In genomic region chrX:39773150-39773549, GRCh38 we compare ENCODE assay signal across 18 cellular contexts.
DNase-seq lines count a peak whose midpoint lies in the region; ATAC-seq, FAIRE-seq and TF ChIP-seq lines count a peak whose summit lies in the region.
"Had no signal": no experiment of that assay in that cellular context is flagged by ENCODE, and none has a peak within 500 bp of the region (broad histone marks: within the 10 kb centered on the region; RNA-seq: fewer than 3 reads in every experiment).

No MANE protein-coding gene starts in this region.

- POLR2A ChIA-PET in A549 (lab: Yijun Ruan, JAX), result no interaction called here
- POLR2A ChIA-PET in CD4-positive, alpha-beta T cell (lab: Charles Lee), result interaction anchor here (0.8 to 2.0 kb wide), 7 partner anchors 42 to 402 kb away, joined by 3 to 8 read pairs (median 3); partner anchors contain the start of gene BCOR

- DNase-seq in A549 (ENCODE audit: low read depth in 1 of 2, low spot score in 1 of 2) (no peak), NT2/D1 (ENCODE audit: low read depth, low spot score) (no peak), KG1 (lab: John Stamatoyannopoulos, UW) (no peak), GF-D8 (lab: John Stamatoyannopoulos, UW) (no peak), substantia nigra (lab: John Stamatoyannopoulos, UW) (no peak)
- no peak for DNase-seq in CD4-positive, alpha-beta T cell
- DNase-seq: C1 segment of cervical spinal cord; GOT3; KBM-7; NCI-H1436; NCI-H510A treated with DMSO at 0.1 percent for 48 hours; RPMI8226; stimulated activated naive B cell treated with anti-CD40 and anti-IgM and Interleukin-4, amounts not matched to agents 10 μg/mL and 1 μg/mL and 100 μg/mL, for 72 hours had no signal

- H3K9ac ChIP-seq in NT2/D1 (ENCODE audit: insufficient read length, low read depth), result peak overlapping the region; percentile 50

- 72% methylated on average over 3 of the region's 3 CpGs for WGBS in A549 (ENCODE audit: missing lambda C conversion rate)

- no peaks in the 10 kb centered on the region for H3K9me3 Mint-ChIP-seq in CD4-positive, alpha-beta T cell
- H3K9me3 Mint-ChIP-seq: dendritic cell treated with granulocyte-macrophage colony-stimulating factor and Interleukin-4, amounts not matched to agents 40 ng/mL and 50 ng/mL, for 4 days had no signal

- peak overlapping the region; percentile 99 for H3K27ac Mint-ChIP-seq in CD4-positive, alpha-beta T cell
- H3K27ac Mint-ChIP-seq: stimulated activated naive B cell treated with anti-CD40 and anti-IgM and Interleukin-4, amounts not matched to agents 10 μg/mL and 1 μg/mL and 100 μg/mL, for 72 hours had no signal

- peaks cover 9% of the 10 kb centered on the region for H3K36me3 Mint-ChIP-seq in CD4-positive, alpha-beta T cell (ENCODE audit: low read depth)
- H3K36me3 Mint-ChIP-seq: stimulated activated naive B cell treated with anti-CD40 and anti-IgM and Interleukin-4, amounts not matched to agents 10 μg/mL and 1 μg/mL and 100 μg/mL, for 72 hours had no signal

- H3K4me3 Mint-ChIP-seq in CD4-positive, alpha-beta T cell, result peak overlapping the region; percentile 57
- H3K4me3 Mint-ChIP-seq: dendritic cell treated with granulocyte-macrophage colony-stimulating factor and Interleukin-4, amounts not matched to agents 40 ng/mL and 50 ng/mL, for 4 days; stimulated activated naive B cell treated with anti-CD40 and anti-IgM and Interleukin-4, amounts not matched to agents 10 μg/mL and 1 μg/mL and 100 μg/mL, for 72 hours had no signal

- TF ChIP-seq CTCF in A549 (IDR thresholded peaks at IDR 0.05), result no peak
- no peak for TF ChIP-seq CTCF in CD4-positive, alpha-beta T cell (IDR thresholded peaks at IDR 0.05)

- H3K4me1 ChIP-seq in A549, result peaks cover 29% of the 10 kb centered on the region
- peaks cover 4% of the 10 kb centered on the region for H3K4me1 ChIP-seq in NT2/D1 (ENCODE audit: insufficient read depth, insufficient read length)
- H3K4me1 ChIP-seq: vagina had no signal

- no peaks in the 10 kb centered on the region for H3K27me3 Mint-ChIP-seq in CD4-positive, alpha-beta T cell
- H3K27me3 Mint-ChIP-seq: dendritic cell treated with granulocyte-macrophage colony-stimulating factor and Interleukin-4, amounts not matched to agents 40 ng/mL and 50 ng/mL, for 4 days had no signal

- intact Hi-C loops in CD4-positive, alpha-beta T cell (cut with DNase I, micrococcal nuclease), result loop anchor here in 1 of 2 experiments (5.0 kb wide), 1 partner anchor 84 kb away; no protein-coding TSS in a partner anchor

- H3K27ac ChIP-seq in A549 (0 out of 6 replicates have a peak overlapping the region, but pooled peaks of 1 of the 2 experiments have one; percentile 67), substantia nigra (ENCODE audit: low read depth, low read length, poor library complexity, severe bottlenecking) (no peak overlapping the region)
- no peak overlapping the region for H3K27ac ChIP-seq in CD4-positive, alpha-beta T cell (ENCODE audit: low read depth, low read length)
- H3K27ac ChIP-seq: vagina had no signal

- H3K4me1 Mint-ChIP-seq in CD4-positive, alpha-beta T cell (ENCODE audit: low read depth), result peaks cover 58% of the 10 kb centered on the region

- H3K4me3 ChIP-seq in A549 (no peak overlapping the region), NT2/D1 (ENCODE audit: insufficient read length, low read depth) (no peak overlapping the region)
- H3K4me3 ChIP-seq: lung, vagina had no signal

- no peaks in the 10 kb centered on the region for H3K36me3 ChIP-seq in NT2/D1 (ENCODE audit: insufficient read depth, insufficient read length, low read length)
- H3K36me3 ChIP-seq: vagina had no signal

- TF ChIP-seq RAD21 in A549 (conservative IDR thresholded peaks at IDR 0.05 in 1 of 2, IDR thresholded peaks at IDR 0.05 in 1 of 2), result no peak

- no peak for ATAC-seq in A549
- no peak for ATAC-seq in CD4-positive, alpha-beta T cell (ENCODE audit: poor library complexity)
- ATAC-seq in GM19452 (IDR thresholded peaks at IDR 0.05; ENCODE audit: unreplicated experiment), result no peak

- no peak for TF ChIP-seq POLR2A in A549 (IDR thresholded peaks at IDR 0.05; ENCODE audit: low read length)

- FAIRE-seq in A549 (lab: Jason Lieb, UNC), result no peak
- peak; percentile 94 for FAIRE-seq in colon (lab: Jason Lieb, UNC)

- CTCF ChIA-PET in A549 (lab: Yijun Ruan, JAX), result no interaction called here
- CTCF ChIA-PET in CD4-positive, alpha-beta T cell (lab: Charles Lee), result no interaction called here

- no peaks in the 10 kb centered on the region for H3K27me3 ChIP-seq in CD4-positive, alpha-beta T cell (ENCODE audit: control insufficient read depth, insufficient read depth, low read length)
- no peaks in the 10 kb centered on the region for H3K27me3 ChIP-seq in NT2/D1 (ENCODE audit: insufficient read depth, insufficient read length)
- H3K27me3 ChIP-seq: vagina had no signal

- no peaks in the 10 kb centered on the region for H3K9me3 ChIP-seq in A549
- H3K9me3 ChIP-seq in CD4-positive, alpha-beta T cell (ENCODE audit: control insufficient read depth, low read length), result no peaks in the 10 kb centered on the region
- no peaks in the 10 kb centered on the region; the same call in 1 of the 2 replicates for H3K9me3 ChIP-seq in NT2/D1 (ENCODE audit: insufficient read depth, low read length)
- H3K9me3 ChIP-seq: vagina had no signal

- no peak for TF ChIP-seq EP300 in A549 (IDR thresholded peaks at IDR 0.05)

- H3K4me2 ChIP-seq in A549, result peak overlapping the region; percentile 46; the same call in 2 of the 3 replicates

TF ChIP-seq in A549, 52 proteins besides CTCF, POLR2A, EP300 and RAD21:
- TF ChIP-seq MAFK (IDR thresholded peaks at IDR 0.05; ENCODE audit: partially characterized antibody) (no peak), NPAS2 (CRISPR knock-in tag; IDR thresholded peaks at IDR 0.05; ENCODE audit: borderline replicate concordance) (no peak), ZFP36 (IDR thresholded peaks at IDR 0.05; ENCODE audit: borderline replicate concordance, partially characterized antibody) (no peak), ZC3H11A (IDR thresholded peaks at IDR 0.05) (no peak), E2F6 (IDR thresholded peaks at IDR 0.05; ENCODE audit: borderline replicate concordance, low read depth) (no peak), REST (IDR thresholded peaks at IDR 0.05) (no peak), FOSL2 (IDR thresholded peaks at IDR 0.05) (no peak), FOSL2 (CRISPR knock-in tag; IDR thresholded peaks at IDR 0.05) (no peak), JUN (IDR thresholded peaks at IDR 0.05) (no peak), ESRRA (IDR thresholded peaks at IDR 0.05; ENCODE audit: borderline replicate concordance, low read length) (no peak), RFX5 (IDR thresholded peaks at IDR 0.05) (no peak), BHLHE40 (IDR thresholded peaks at IDR 0.05; ENCODE audit: low read depth, low read length) (no peak), GATA3 (IDR thresholded peaks at IDR 0.05; ENCODE audit: borderline replicate concordance) (no peak), HDAC2 (IDR thresholded peaks at IDR 0.05) (no peak), KDM5A (IDR thresholded peaks at IDR 0.05) (no peak), RNF2 (IDR thresholded peaks at IDR 0.05; ENCODE audit: borderline replicate concordance, low read depth) (no peak)
